ENCODE assay signal across 8 cellular contexts in genomic region chr20:51869002-51869401, GRCh38.
"Had no signal": no experiment of that assay in that cellular context is flagged by ENCODE, and none has a peak within 500 bp of the region (broad histone marks: within the 10 kb centered on the region; RNA-seq: fewer than 3 reads in every experiment).

No MANE protein-coding gene starts in this region.

- FAIRE-seq: G401.6, GM12878, GM12891, GM12892, GM18507, GM19239 had no signal

- ATAC-seq: GM12878 had no signal

- H3K4me3 ChIP-seq: GM12878 had no signal

- DNase-seq: GDM1, GF-D8 had no signal
